ENCODE assay signal across 1 cellular context in the genomic region with DNA sequence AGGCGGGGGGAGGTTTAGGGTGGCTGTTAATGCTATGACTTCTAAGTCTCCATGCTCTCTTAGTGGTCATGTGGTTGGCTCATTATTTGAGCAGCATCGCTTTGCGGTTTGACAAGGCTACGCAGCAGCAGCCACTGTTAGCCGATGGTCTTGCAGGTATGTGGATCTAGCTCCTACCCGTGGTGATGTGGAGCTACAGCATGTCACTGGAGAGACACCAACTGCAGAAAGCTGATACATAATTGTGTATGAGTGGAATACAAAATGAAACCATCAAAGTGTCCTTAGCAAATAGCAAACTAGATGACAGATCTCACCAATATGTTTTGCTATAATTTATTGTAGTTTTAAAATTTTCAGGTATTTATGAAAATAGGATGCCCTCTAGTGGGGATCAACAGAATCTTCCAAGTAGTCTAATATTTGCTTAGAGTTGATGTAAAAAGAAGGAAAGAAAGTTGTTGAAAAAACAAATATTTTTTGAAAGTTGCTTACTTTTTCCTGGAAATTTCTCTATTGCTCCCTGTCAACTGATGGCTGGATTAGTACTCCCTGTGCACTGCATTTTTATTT.
A peak's percentile ranks its signal among the peaks of the same experiment; 100 is the strongest.
TF ChIP-seq lines count a peak whose summit lies in the region.

No MANE protein-coding gene starts in this region.

TF ChIP-seq in HepG2, 621 proteins besides CTCF, POLR2A, EP300 and RAD21 (continued from another document):
- TF ChIP-seq, protein P1, sequence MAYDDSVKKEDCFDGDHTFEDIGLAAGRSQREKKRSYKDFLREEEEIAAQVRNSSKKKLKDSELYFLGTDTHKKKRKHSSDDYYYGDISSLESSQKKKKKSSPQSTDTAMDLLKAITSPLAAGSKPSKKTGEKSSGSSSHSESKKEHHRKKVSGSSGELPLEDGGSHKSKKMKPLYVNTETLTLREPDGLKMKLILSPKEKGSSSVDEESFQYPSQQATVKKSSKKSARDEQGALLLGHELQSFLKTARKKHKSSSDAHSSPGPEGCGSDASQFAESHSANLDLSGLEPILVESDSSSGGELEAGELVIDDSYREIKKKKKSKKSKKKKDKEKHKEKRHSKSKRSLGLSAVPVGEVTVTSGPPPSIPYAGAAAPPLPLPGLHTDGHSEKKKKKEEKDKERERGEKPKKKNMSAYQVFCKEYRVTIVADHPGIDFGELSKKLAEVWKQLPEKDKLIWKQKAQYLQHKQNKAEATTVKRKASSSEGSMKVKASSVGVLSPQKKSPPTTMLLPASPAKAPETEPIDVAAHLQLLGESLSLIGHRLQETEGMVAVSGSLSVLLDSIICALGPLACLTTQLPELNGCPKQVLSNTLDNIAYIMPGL (CRISPR knock-in tag; IDR thresholded peaks at IDR 0.05; ENCODE audit: borderline replicate concordance in 1 of 2, low read depth in 1 of 2), result peak; percentile 19 to 59; a peak in 1 of 4 replicates
- TF ChIP-seq MAF1 (CRISPR knock-in tag; IDR thresholded peaks at IDR 0.05; ENCODE audit: borderline replicate concordance) (no peak), PTBP1 (IDR thresholded peaks at IDR 0.05; ENCODE audit: low read depth, low read length, poor library complexity, severe bottlenecking) (no peak), POLR2AphosphoS2 (IDR thresholded peaks at IDR 0.05; ENCODE audit: low read depth, low read length) (no peak), STAG1 (CRISPR knock-in tag; IDR thresholded peaks at IDR 0.05) (peak; percentile 87)
- TF ChIP-seq, protein P2, sequence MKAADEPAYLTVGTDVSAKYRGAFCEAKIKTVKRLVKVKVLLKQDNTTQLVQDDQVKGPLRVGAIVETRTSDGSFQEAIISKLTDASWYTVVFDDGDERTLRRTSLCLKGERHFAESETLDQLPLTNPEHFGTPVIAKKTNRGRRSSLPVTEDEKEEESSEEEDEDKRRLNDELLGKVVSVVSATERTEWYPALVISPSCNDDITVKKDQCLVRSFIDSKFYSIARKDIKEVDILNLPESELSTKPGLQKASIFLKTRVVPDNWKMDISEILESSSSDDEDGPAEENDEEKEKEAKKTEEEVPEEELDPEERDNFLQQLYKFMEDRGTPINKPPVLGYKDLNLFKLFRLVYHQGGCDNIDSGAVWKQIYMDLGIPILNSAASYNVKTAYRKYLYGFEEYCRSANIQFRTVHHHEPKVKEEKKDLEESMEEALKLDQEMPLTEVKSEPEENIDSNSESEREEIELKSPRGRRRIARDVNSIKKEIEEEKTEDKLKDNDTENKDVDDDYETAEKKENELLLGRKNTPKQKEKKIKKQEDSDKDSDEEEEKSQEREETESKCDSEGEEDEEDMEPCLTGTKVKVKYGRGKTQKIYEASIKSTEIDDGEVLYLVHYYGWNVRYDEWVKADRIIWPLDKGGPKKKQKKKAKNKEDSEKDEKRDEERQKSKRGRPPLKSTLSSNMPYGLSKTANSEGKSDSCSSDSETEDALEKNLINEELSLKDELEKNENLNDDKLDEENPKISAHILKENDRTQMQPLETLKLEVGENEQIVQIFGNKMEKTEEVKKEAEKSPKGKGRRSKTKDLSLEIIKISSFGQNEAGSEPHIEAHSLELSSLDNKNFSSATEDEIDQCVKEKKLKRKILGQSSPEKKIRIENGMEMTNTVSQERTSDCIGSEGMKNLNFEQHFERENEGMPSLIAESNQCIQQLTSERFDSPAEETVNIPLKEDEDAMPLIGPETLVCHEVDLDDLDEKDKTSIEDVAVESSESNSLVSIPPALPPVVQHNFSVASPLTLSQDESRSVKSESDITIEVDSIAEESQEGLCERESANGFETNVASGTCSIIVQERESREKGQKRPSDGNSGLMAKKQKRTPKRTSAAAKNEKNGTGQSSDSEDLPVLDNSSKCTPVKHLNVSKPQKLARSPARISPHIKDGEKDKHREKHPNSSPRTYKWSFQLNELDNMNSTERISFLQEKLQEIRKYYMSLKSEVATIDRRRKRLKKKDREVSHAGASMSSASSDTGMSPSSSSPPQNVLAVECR (CRISPR knock-in tag; IDR thresholded peaks at IDR 0.05; ENCODE audit: borderline replicate concordance), result no peak
- TF ChIP-seq, protein P3, sequence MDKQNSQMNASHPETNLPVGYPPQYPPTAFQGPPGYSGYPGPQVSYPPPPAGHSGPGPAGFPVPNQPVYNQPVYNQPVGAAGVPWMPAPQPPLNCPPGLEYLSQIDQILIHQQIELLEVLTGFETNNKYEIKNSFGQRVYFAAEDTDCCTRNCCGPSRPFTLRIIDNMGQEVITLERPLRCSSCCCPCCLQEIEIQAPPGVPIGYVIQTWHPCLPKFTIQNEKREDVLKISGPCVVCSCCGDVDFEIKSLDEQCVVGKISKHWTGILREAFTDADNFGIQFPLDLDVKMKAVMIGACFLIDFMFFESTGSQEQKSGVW (CRISPR knock-in tag; IDR thresholded peaks at IDR 0.05; ENCODE audit: borderline replicate concordance), result no peak
- TF ChIP-seq, protein P4, sequence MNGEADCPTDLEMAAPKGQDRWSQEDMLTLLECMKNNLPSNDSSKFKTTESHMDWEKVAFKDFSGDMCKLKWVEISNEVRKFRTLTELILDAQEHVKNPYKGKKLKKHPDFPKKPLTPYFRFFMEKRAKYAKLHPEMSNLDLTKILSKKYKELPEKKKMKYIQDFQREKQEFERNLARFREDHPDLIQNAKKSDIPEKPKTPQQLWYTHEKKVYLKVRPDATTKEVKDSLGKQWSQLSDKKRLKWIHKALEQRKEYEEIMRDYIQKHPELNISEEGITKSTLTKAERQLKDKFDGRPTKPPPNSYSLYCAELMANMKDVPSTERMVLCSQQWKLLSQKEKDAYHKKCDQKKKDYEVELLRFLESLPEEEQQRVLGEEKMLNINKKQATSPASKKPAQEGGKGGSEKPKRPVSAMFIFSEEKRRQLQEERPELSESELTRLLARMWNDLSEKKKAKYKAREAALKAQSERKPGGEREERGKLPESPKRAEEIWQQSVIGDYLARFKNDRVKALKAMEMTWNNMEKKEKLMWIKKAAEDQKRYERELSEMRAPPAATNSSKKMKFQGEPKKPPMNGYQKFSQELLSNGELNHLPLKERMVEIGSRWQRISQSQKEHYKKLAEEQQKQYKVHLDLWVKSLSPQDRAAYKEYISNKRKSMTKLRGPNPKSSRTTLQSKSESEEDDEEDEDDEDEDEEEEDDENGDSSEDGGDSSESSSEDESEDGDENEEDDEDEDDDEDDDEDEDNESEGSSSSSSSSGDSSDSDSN (CRISPR knock-in tag; IDR thresholded peaks at IDR 0.05), result no peak
- TF ChIP-seq, protein P5, sequence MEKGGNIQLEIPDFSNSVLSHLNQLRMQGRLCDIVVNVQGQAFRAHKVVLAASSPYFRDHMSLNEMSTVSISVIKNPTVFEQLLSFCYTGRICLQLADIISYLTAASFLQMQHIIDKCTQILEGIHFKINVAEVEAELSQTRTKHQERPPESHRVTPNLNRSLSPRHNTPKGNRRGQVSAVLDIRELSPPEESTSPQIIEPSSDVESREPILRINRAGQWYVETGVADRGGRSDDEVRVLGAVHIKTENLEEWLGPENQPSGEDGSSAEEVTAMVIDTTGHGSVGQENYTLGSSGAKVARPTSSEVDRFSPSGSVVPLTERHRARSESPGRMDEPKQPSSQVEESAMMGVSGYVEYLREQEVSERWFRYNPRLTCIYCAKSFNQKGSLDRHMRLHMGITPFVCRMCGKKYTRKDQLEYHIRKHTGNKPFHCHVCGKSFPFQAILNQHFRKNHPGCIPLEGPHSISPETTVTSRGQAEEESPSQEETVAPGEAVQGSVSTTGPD (CRISPR knock-in tag; IDR thresholded peaks at IDR 0.05), result no peak
